21 cellular contexts compared by ENCODE assay signal in genomic region chr11:66787934-66788758, GRCh38. TPM values are rescaled to one million over a fixed set of nuclear protein-coding genes. Genes with fewer than 3 reads are reported as not detected.
DNase-seq lines count a peak whose midpoint lies in the region; ATAC-seq and TF ChIP-seq lines count a peak whose summit lies in the region.
"Had no signal": no experiment of that assay in that cellular context is flagged by ENCODE, and none has a peak within 500 bp of the region (broad histone marks: within the 10 kb centered on the region; RNA-seq: fewer than 3 reads in every experiment).

No MANE protein-coding gene starts in this region.

- H3K36me3 ChIP-seq in HEK293 (ENCODE audit: control insufficient read depth in 2 of 2, insufficient read depth in 1 of 2, low read length in 2 of 2) (no peaks in the 10 kb centered on the region), prostate gland (no peaks in the 10 kb centered on the region)

- POLR2A ChIA-PET in HEK293 (lab: Yijun Ruan, JAX) = interaction anchor here (0.6 to 0.7 kb wide), 2 partner anchors 45 to 211 kb away, joined by 3 to 6 read pairs; no protein-coding TSS in a partner anchor

- no peak overlapping the region for H3K4me3 Mint-ChIP-seq in glutamatergic neuron (ENCODE audit: unreplicated experiment)
- no peak overlapping the region for H3K4me3 Mint-ChIP-seq in activated naive CD4-positive, alpha-beta T cell treated with anti-CD3 and anti-CD28 coated beads, Interleukin-2, amount 10 ng/mL, durations not matched to agents 7 days and 5 days
- H3K4me3 Mint-ChIP-seq: B cell, HFFc6 had no signal

- ATAC-seq in HG02763 (IDR thresholded peaks at IDR 0.05; ENCODE audit: unreplicated experiment) = no peak
- ATAC-seq: Right ventricle myocardium inferior had no signal

- TF ChIP-seq POLR2A in prostate gland (IDR thresholded peaks at IDR 0.05) = no peak

- H3K36me3 Mint-ChIP-seq in glutamatergic neuron (ENCODE audit: unreplicated experiment) = no peaks in the 10 kb centered on the region
- H3K36me3 Mint-ChIP-seq in activated naive CD4-positive, alpha-beta T cell treated with anti-CD3 and anti-CD28 coated beads, Interleukin-2, amount 10 ng/mL, durations not matched to agents 7 days and 5 days = no peaks in the 10 kb centered on the region

- CTCF ChIA-PET in HEK293 (lab: Yijun Ruan, JAX) = interaction anchor here (0.5 kb wide), 1 partner anchor 95 kb away, joined by 3 read pairs; no protein-coding TSS in a partner anchor
- CTCF ChIA-PET in activated naive CD4-positive, alpha-beta T cell treated with anti-CD3 and anti-CD28 coated beads, Interleukin-2, amount 10 ng/mL, durations not matched to agents 7 days and 5 days (lab: Charles Lee) = no interaction called here

- no peak overlapping the region for H3K27ac Mint-ChIP-seq in glutamatergic neuron (ENCODE audit: unreplicated experiment)
- H3K27ac Mint-ChIP-seq in activated naive CD4-positive, alpha-beta T cell treated with anti-CD3 and anti-CD28 coated beads, Interleukin-2, amount 10 ng/mL, durations not matched to agents 7 days and 5 days = no peak overlapping the region
- H3K27ac Mint-ChIP-seq: B cell had no signal

- 42% methylated on average over 3 of the region's 3 CpGs for WGBS in prostate gland

- H3K27ac ChIP-seq in HEK293 (ENCODE audit: extremely low read depth, low read depth, low read length) (no peak overlapping the region), VCaP (peak overlapping the region; percentile 87), prostate gland (peak overlapping the region; percentile 24 to 26)
- H3K27ac ChIP-seq: KMS-11, SJSA1 had no signal

- H3K9me3 Mint-ChIP-seq in glutamatergic neuron (ENCODE audit: unreplicated experiment) = no peaks in the 10 kb centered on the region
- H3K9me3 Mint-ChIP-seq in activated naive CD4-positive, alpha-beta T cell treated with anti-CD3 and anti-CD28 coated beads, Interleukin-2, amount 10 ng/mL, durations not matched to agents 7 days and 5 days = no peaks in the 10 kb centered on the region
- H3K9me3 Mint-ChIP-seq: HFFc6 had no signal

- no peaks in the 10 kb centered on the region for H3K27me3 Mint-ChIP-seq in glutamatergic neuron (ENCODE audit: unreplicated experiment)
- H3K27me3 Mint-ChIP-seq in activated naive CD4-positive, alpha-beta T cell treated with anti-CD3 and anti-CD28 coated beads, Interleukin-2, amount 10 ng/mL, durations not matched to agents 7 days and 5 days = no peaks in the 10 kb centered on the region
- H3K27me3 Mint-ChIP-seq: B cell had no signal

- H3K4me3 ChIP-seq in HEK293 (ENCODE audit: low read depth, low read length) (no peak overlapping the region), fibroblast of villous mesenchyme (ENCODE audit: low read depth, low read length) (no peak overlapping the region), prostate gland (no peak overlapping the region)
- H3K4me3 ChIP-seq: SJSA1 had no signal

- TF ChIP-seq CTCF in HEK293 (tag by site-specific recombination; IDR thresholded peaks at IDR 0.05) (no peak), VCaP (conservative IDR thresholded peaks at IDR 0.05) (no peak), fibroblast of villous mesenchyme (IDR thresholded peaks at IDR 0.05; ENCODE audit: insufficient read depth, low read depth, low read length) (no peak), prostate gland (IDR thresholded peaks at IDR 0.05) (no peak), glutamatergic neuron (IDR thresholded peaks at IDR 0.05; ENCODE audit: partially characterized antibody, unreplicated experiment) (no peak)

- H3K9me3 ChIP-seq in HEK293 (ENCODE audit: control insufficient read depth, insufficient read depth, low read depth, low read length) (no peaks in the 10 kb centered on the region), prostate gland (no peaks in the 10 kb centered on the region)
- H3K9me3 ChIP-seq: SJSA1 had no signal

- DNase-seq in fibroblast of villous mesenchyme (ENCODE audit: low read depth) (peak; percentile 60), prostate gland (ENCODE audit: low spot score) (no peak), glutamatergic neuron (no peak), anterior cingulate cortex (lab: John Stamatoyannopoulos, UW) (no peak)
- no peak for DNase-seq in activated naive CD4-positive, alpha-beta T cell treated with anti-CD3 and anti-CD28 coated beads, Interleukin-2, amount 10 ng/mL, durations not matched to agents 7 days and 5 days
- DNase-seq: EL, GF-D8, HFFc6, MV-4-11, NCI-H1105 treated with DMSO at 0.1 percent for 48 hours, NCI-H2029 treated with DMSO at 0.1 percent for 48 hours, NCI-H226, NCI-H510A treated with DMSO at 0.1 percent for 48 hours, NCI-H82 had no signal

- H3K4me1 ChIP-seq in HEK293 (ENCODE audit: control insufficient read depth, insufficient read depth, low read length) = peaks cover 11% of the 10 kb centered on the region; the same call in 1 of the 2 replicates
- H3K4me1 ChIP-seq in prostate gland (replicated peaks) = peaks cover 20% of the 10 kb centered on the region

- no peaks in the 10 kb centered on the region for H3K27me3 ChIP-seq in prostate gland (replicated peaks; ENCODE audit: insufficient read depth)
- H3K27me3 ChIP-seq: SJSA1 had no signal

- intact Hi-C loops in prostate gland (cut with DNase I) = no loop called here

- H3K4me1 Mint-ChIP-seq in glutamatergic neuron (ENCODE audit: low read depth, unreplicated experiment) = no peaks in the 10 kb centered on the region
- no peaks in the 10 kb centered on the region for H3K4me1 Mint-ChIP-seq in activated naive CD4-positive, alpha-beta T cell treated with anti-CD3 and anti-CD28 coated beads, Interleukin-2, amount 10 ng/mL, durations not matched to agents 7 days and 5 days

TF ChIP-seq in HEK293, 187 proteins besides CTCF, POLR2A, EP300 and RAD21:
- TF ChIP-seq ZNF624 (tag by site-specific recombination; IDR thresholded peaks at IDR 0.05) (no peak), ZNF639 (tag by site-specific recombination; IDR thresholded peaks at IDR 0.05) (no peak), ZBTB20 (tag by site-specific recombination; IDR thresholded peaks at IDR 0.05) (no peak), ZNF391 (tag by site-specific recombination; IDR thresholded peaks at IDR 0.05; ENCODE audit: borderline replicate concordance, low read depth) (no peak), YY2 (tag by site-specific recombination; IDR thresholded peaks at IDR 0.05) (no peak), SP7 (tag by site-specific recombination; IDR thresholded peaks at IDR 0.05) (peak; percentile 43; the same call in 1 of the 2 replicates), ZFHX2 (tag by site-specific recombination; conservative IDR thresholded peaks at IDR 0.05) (no peak), ZNF707 (tag by site-specific recombination; IDR thresholded peaks at IDR 0.05) (no peak)

RNA-seq across cellular contexts. Expression of gene RCE1, which starts 55.1 kb away (rescaled TPM):
- total RNA-seq in fibroblast of villous mesenchyme (11.7 and 16.8 TPM in 2 replicates), prostate gland (10 to 100 TPM; 27.1 to 50.0 TPM), glutamatergic neuron (ENCODE audit: unreplicated experiment) (30.6 TPM)

RNA-seq across cellular contexts. Expression of gene SPTBN2, which starts 59.1 kb away (rescaled TPM):
- total RNA-seq in fibroblast of villous mesenchyme = under 0.01 and 1.3 TPM in 2 replicates
- total RNA-seq in prostate gland = 100 to 1,000 TPM; 139 to 140 TPM
- total RNA-seq in glutamatergic neuron (ENCODE audit: unreplicated experiment) = 371 TPM

Comparison
In these comparisons a context has a peak if more than half of its experiments do, and no peak if none do; other contexts are left out.
1. RNA of gene SPTBN2, which starts 59.1 kb away (total RNA-seq): 371 TPM in glutamatergic neuron (single experiment) and 139 to 140 TPM in prostate gland; under 0.01 to 1.3 TPM in fibroblast of villous mesenchyme; every median in the first group is over 10 times any median in the second.